In the genomic region with DNA sequence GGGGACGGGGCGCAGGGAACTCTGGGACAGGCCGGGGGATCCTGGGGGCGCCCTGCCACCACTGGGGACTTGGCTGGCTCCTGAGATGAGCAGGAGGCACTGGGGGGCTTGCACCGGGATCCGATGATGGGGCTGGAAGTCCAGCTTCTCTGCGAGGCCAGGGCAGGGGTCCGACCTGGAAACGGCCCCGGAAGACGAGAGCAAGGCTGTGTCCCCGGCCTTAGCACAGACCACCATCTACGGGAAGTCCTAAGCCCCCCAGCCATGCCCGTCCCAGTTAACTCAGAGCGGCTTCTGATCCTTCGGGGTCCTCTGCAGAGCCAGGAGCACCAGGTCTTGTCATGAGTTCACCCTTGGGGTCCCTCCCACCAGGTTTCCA, we compare ENCODE assay signal across 9 cellular contexts. TPM values are rescaled to one million over a fixed set of nuclear protein-coding genes. Genes with fewer than 3 reads are reported as not detected.
DNase-seq lines count a peak whose midpoint lies in the region; ATAC-seq and TF ChIP-seq lines count a peak whose summit lies in the region.
"Had no signal": no experiment of that assay in that cellular context is flagged by ENCODE, and none has a peak within 500 bp of the region (broad histone marks: within the 10 kb centered on the region; RNA-seq: fewer than 3 reads in every experiment).

No MANE protein-coding gene starts in this region.

- H3K9me3 ChIP-seq in CD4-positive, alpha-beta T cell (ENCODE audit: control insufficient read depth, low read length) = no peaks in the 10 kb centered on the region
- H3K9me3 ChIP-seq in KOPT-K1 (ENCODE audit: insufficient read depth, low read length, poor library complexity, severe bottlenecking) = no peaks in the 10 kb centered on the region
- H3K9me3 ChIP-seq in breast epithelium = no peaks in the 10 kb centered on the region
- H3K9me3 ChIP-seq: pancreas had no signal

- peaks cover 26% of the 10 kb centered on the region for H3K4me1 Mint-ChIP-seq in CD4-positive, alpha-beta T cell (ENCODE audit: low read depth)
- peaks cover 6 to 31% (median 18%) of the 10 kb centered on the region in 4 donors for H3K4me1 Mint-ChIP-seq in naive thymus-derived CD8-positive, alpha-beta T cell

- TF ChIP-seq POLR2A in breast epithelium (IDR thresholded peaks at IDR 0.05) = no peak

- no peaks in the 10 kb centered on the region for H3K27me3 ChIP-seq in CD4-positive, alpha-beta T cell (ENCODE audit: control insufficient read depth, insufficient read depth, low read length)
- H3K27me3 ChIP-seq in breast epithelium = no peaks in the 10 kb centered on the region
- H3K27me3 ChIP-seq: pancreas had no signal

- peak overlapping the region; percentile 48 for H3K4me3 Mint-ChIP-seq in CD4-positive, alpha-beta T cell
- H3K4me3 Mint-ChIP-seq in naive thymus-derived CD8-positive, alpha-beta T cell = peak overlapping the region in 7 of 10 donors; percentile 48 to 78 (median 59)

- H3K36me3 ChIP-seq in KOPT-K1 (ENCODE audit: insufficient read depth, low read length) (peaks cover 51% of the 10 kb centered on the region), breast epithelium (no peaks in the 10 kb centered on the region)
- H3K36me3 ChIP-seq: pancreas had no signal

- no peak for TF ChIP-seq CTCF in CD4-positive, alpha-beta T cell (IDR thresholded peaks at IDR 0.05)
- no peak for TF ChIP-seq CTCF in breast epithelium (IDR thresholded peaks at IDR 0.05)

- DNase-seq in CD4-positive, alpha-beta T cell = no peak
- DNase-seq in breast epithelium (ENCODE audit: low spot score in 2 of 2) (no peak), NCI-H526 (lab: John Stamatoyannopoulos, UW) (no peak), anterior cingulate cortex (lab: John Stamatoyannopoulos, UW) (no peak), RPMI8226 (no peak)
- no peak for DNase-seq in naive thymus-derived CD8-positive, alpha-beta T cell

- no peak for ATAC-seq in CD4-positive, alpha-beta T cell (ENCODE audit: poor library complexity)
- ATAC-seq in naive thymus-derived CD8-positive, alpha-beta T cell = no peak
- no peak for ATAC-seq in HG02642 (IDR thresholded peaks at IDR 0.05; ENCODE audit: poor library complexity, unreplicated experiment)

- H3K36me3 Mint-ChIP-seq in CD4-positive, alpha-beta T cell (ENCODE audit: low read depth) = no peaks in the 10 kb centered on the region
- H3K36me3 Mint-ChIP-seq in naive thymus-derived CD8-positive, alpha-beta T cell = peaks cover 0 to 7% (median 0%) of the 10 kb centered on the region in 3 donors

- POLR2A ChIA-PET in CD4-positive, alpha-beta T cell (lab: Charles Lee) = interaction anchor here (1.2 to 2.0 kb wide), 3 partner anchors 8 to 100 kb away, joined by 3 to 18 read pairs (median 4); partner anchors contain the start of gene APRT
- POLR2A ChIA-PET in naive thymus-derived CD8-positive, alpha-beta T cell (lab: Charles Lee) = interaction anchor here (1.0 to 2.5 kb wide), 6 partner anchors 8 to 101 kb away, joined by 3 to 25 read pairs (median 10); partner anchors contain the start of genes APRT, GALNS, PIEZO1 and TRAPPC2L

- no peak overlapping the region for H3K27ac ChIP-seq in CD4-positive, alpha-beta T cell (ENCODE audit: low read depth, low read length)
- peak overlapping the region; percentile 100 for H3K27ac ChIP-seq in KOPT-K1 (ENCODE audit: low read depth, low read length, poor library complexity, severe bottlenecking)
- no peak overlapping the region for H3K27ac ChIP-seq in breast epithelium
- H3K27ac ChIP-seq: pancreas had no signal

- peak overlapping the region; percentile 52 to 77 (median 72) for H3K4me3 ChIP-seq in breast epithelium

- H3K27ac Mint-ChIP-seq in CD4-positive, alpha-beta T cell = no peak overlapping the region
- peak overlapping the region in 1 of 10 donors; percentile 61 for H3K27ac Mint-ChIP-seq in naive thymus-derived CD8-positive, alpha-beta T cell

- CTCF ChIA-PET in CD4-positive, alpha-beta T cell (lab: Charles Lee) = interaction anchor here (1.2 kb wide), 1 partner anchor 12 kb away, joined by 3 read pairs; no protein-coding TSS in a partner anchor

- intact Hi-C loops in CD4-positive, alpha-beta T cell (cut with DNase I, micrococcal nuclease) = no loop called here
- intact Hi-C loops in breast epithelium (cut with DNase I; ENCODE audit: low total_unique reads) = no loop called here

- no peaks in the 10 kb centered on the region for H3K27me3 Mint-ChIP-seq in CD4-positive, alpha-beta T cell
- no peaks in the 10 kb centered on the region for H3K27me3 Mint-ChIP-seq in naive thymus-derived CD8-positive, alpha-beta T cell

- H3K4me1 ChIP-seq in breast epithelium = peaks cover 7 to 9% of the 10 kb centered on the region in 2 donors

- no peaks in the 10 kb centered on the region for H3K9me3 Mint-ChIP-seq in CD4-positive, alpha-beta T cell
- no peaks in the 10 kb centered on the region for H3K9me3 Mint-ChIP-seq in naive thymus-derived CD8-positive, alpha-beta T cell

RNA-seq across cellular contexts. Expression of gene CDT1, which starts 0.6 kb away (rescaled TPM):
- 1 to 10 TPM in 1 of 2 experiments, under 1 TPM in 1; 0.47 to 1.0 TPM for total RNA-seq in CD4-positive, alpha-beta T cell
- 1 to 10 TPM; 1.3 to 3.3 (median 3.2) TPM for total RNA-seq in breast epithelium
- total RNA-seq in naive thymus-derived CD8-positive, alpha-beta T cell = under 1 TPM in 1 of 2 experiments, not detected in 1; 0.74 TPM
- polyA plus RNA-seq in naive thymus-derived CD8-positive, alpha-beta T cell = under 1 TPM; 0.13 to 0.46 (median 0.26) TPM

RNA-seq across cellular contexts. Expression of gene APRT, which starts 7.6 kb away (rescaled TPM):
- 100 to 1,000 TPM; 153 to 154 TPM for total RNA-seq in CD4-positive, alpha-beta T cell
- 100 to 1,000 TPM in 2 of 3 donors, 10 to 100 TPM in 1; 93.8 to 152 (median 126) TPM for total RNA-seq in breast epithelium
- 100 to 1,000 TPM; 174 to 183 TPM for total RNA-seq in naive thymus-derived CD8-positive, alpha-beta T cell
- 100 to 1,000 TPM; 428 to 492 (median 431) TPM for polyA plus RNA-seq in naive thymus-derived CD8-positive, alpha-beta T cell

RNA-seq across cellular contexts. Expression of gene PIEZO1, which starts 19.1 kb away (rescaled TPM):
- 100 to 1,000 TPM; 142 to 146 TPM for total RNA-seq in CD4-positive, alpha-beta T cell
- total RNA-seq in breast epithelium = 100 to 1,000 TPM in 2 of 3 donors, 10 to 100 TPM in 1; 90.7 to 181 (median 135) TPM
- total RNA-seq in naive thymus-derived CD8-positive, alpha-beta T cell = 10 to 100 TPM; 90.0 to 94.5 TPM
- 1 to 10 TPM; 2.4 to 8.4 (median 5.7) TPM for polyA plus RNA-seq in naive thymus-derived CD8-positive, alpha-beta T cell

RNA-seq across cellular contexts. Expression of gene GALNS, which starts 52.6 kb away (rescaled TPM):
- 10 to 100 TPM; 18.4 to 19.7 TPM for total RNA-seq in CD4-positive, alpha-beta T cell
- total RNA-seq in breast epithelium = 10 to 100 TPM; 16.2 to 29.5 (median 17.9) TPM
- total RNA-seq in naive thymus-derived CD8-positive, alpha-beta T cell = 10 to 100 TPM; 48.6 to 53.5 TPM
- 10 to 100 TPM in 2 of 3 donors, 1 to 10 TPM in 1; 7.8 to 11.9 (median 11.8) TPM for polyA plus RNA-seq in naive thymus-derived CD8-positive, alpha-beta T cell

RNA-seq across cellular contexts. Expression of gene TRAPPC2L, which starts 52.8 kb away (rescaled TPM):
- total RNA-seq in CD4-positive, alpha-beta T cell = 10 to 100 TPM; 48.0 to 48.2 TPM
- 10 to 100 TPM; 32.1 to 37.8 (median 34.4) TPM for total RNA-seq in breast epithelium
- 10 to 100 TPM; 70.0 to 76.3 TPM for total RNA-seq in naive thymus-derived CD8-positive, alpha-beta T cell
- 10 to 100 TPM; 81.8 to 86.5 (median 82.1) TPM for polyA plus RNA-seq in naive thymus-derived CD8-positive, alpha-beta T cell
